8 cellular contexts compared by ENCODE assay signal in the genomic region with DNA sequence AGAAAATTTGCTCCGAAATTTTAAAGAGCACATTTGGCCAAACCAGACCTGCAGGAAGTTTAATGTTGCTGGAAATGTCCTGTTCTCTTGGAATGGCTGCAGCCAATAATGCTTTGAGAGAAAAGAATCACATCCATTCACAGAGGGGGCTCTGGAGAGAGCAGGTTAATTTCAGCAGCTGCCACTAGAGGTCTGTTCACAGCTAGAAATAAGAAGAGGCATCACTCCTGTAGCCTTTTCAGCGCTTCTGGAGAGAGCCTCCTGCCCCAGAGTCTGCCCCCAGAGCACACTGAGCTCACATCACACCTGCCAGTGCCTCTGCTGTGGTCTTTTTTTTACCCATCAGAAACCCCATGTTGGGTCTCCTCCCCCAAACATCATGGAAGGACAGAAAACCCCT.
DNase-seq lines count a peak whose midpoint lies in the region; ATAC-seq, FAIRE-seq and TF ChIP-seq lines count a peak whose summit lies in the region.

No MANE protein-coding gene starts in this region.

- H3K4me3 Mint-ChIP-seq in osteocyte (ENCODE audit: unreplicated experiment): no peak overlapping the region
- no peak overlapping the region for H3K4me3 Mint-ChIP-seq in immature natural killer cell

- H3K27me3 Mint-ChIP-seq in osteocyte (ENCODE audit: unreplicated experiment) (peaks cover 9% of the 10 kb centered on the region), immature natural killer cell (ENCODE audit: low read depth in 3 of 3) (peaks cover 4 to 7% (median 6%) of the 10 kb centered on the region in 3 donors)

- H3K27ac Mint-ChIP-seq in osteocyte (ENCODE audit: unreplicated experiment) (no peak overlapping the region), immature natural killer cell (no peak overlapping the region)

- H3K36me3 Mint-ChIP-seq in osteocyte (ENCODE audit: unreplicated experiment) (no peaks in the 10 kb centered on the region), immature natural killer cell (peaks cover 0 to 4% (median 0%) of the 10 kb centered on the region in 3 donors)

- H3K9me3 Mint-ChIP-seq in osteocyte (ENCODE audit: unreplicated experiment) (no peaks in the 10 kb centered on the region), immature natural killer cell (no peaks in the 10 kb centered on the region)

- peak; percentile 31 for TF ChIP-seq CTCF in D721Med (IDR thresholded peaks at IDR 0.05; ENCODE audit: insufficient read depth, missing control alignments)
- TF ChIP-seq CTCF in osteocyte (IDR thresholded peaks at IDR 0.05): peak; percentile 70

- DNase-seq in D721Med (ENCODE audit: insufficient read length, low spot score): no peak
- peak; percentile 47 for DNase-seq in NCI-H1436 treated with DMSO at 0.1 percent for 48 hours (lab: John Stamatoyannopoulos, UW)
- peak; percentile 62 for DNase-seq in ecto neural progenitor cell (ENCODE audit: low spot score)
- DNase-seq in osteocyte (ENCODE audit: extremely low spot score, unreplicated experiment): no peak
- DNase-seq in immature natural killer cell: no peak

- FAIRE-seq in D721Med (lab: Jason Lieb, UNC): no peak

- H3K4me1 Mint-ChIP-seq in osteocyte (ENCODE audit: unreplicated experiment) (peaks cover 3% of the 10 kb centered on the region), immature natural killer cell (no peaks in the 10 kb centered on the region)

- ATAC-seq in GM19463 (IDR thresholded peaks at IDR 0.05; ENCODE audit: unreplicated experiment) (peak; percentile 87), GM21447 (IDR thresholded peaks at IDR 0.05; ENCODE audit: unreplicated experiment) (no peak), GM18873 (IDR thresholded peaks at IDR 0.05; ENCODE audit: low FRiP score, unreplicated experiment) (no peak)

Comparison
In these comparisons a context has a peak if more than half of its experiments do, and no peak if none do; other contexts are left out.
1. DNase-seq: peak in NCI-H1436 treated with DMSO at 0.1 percent for 48 hours (single experiment) and ecto neural progenitor cell (single experiment); none in D721Med (single experiment), osteocyte (single experiment) and immature natural killer cell (0 of 3).